In the genomic region with DNA sequence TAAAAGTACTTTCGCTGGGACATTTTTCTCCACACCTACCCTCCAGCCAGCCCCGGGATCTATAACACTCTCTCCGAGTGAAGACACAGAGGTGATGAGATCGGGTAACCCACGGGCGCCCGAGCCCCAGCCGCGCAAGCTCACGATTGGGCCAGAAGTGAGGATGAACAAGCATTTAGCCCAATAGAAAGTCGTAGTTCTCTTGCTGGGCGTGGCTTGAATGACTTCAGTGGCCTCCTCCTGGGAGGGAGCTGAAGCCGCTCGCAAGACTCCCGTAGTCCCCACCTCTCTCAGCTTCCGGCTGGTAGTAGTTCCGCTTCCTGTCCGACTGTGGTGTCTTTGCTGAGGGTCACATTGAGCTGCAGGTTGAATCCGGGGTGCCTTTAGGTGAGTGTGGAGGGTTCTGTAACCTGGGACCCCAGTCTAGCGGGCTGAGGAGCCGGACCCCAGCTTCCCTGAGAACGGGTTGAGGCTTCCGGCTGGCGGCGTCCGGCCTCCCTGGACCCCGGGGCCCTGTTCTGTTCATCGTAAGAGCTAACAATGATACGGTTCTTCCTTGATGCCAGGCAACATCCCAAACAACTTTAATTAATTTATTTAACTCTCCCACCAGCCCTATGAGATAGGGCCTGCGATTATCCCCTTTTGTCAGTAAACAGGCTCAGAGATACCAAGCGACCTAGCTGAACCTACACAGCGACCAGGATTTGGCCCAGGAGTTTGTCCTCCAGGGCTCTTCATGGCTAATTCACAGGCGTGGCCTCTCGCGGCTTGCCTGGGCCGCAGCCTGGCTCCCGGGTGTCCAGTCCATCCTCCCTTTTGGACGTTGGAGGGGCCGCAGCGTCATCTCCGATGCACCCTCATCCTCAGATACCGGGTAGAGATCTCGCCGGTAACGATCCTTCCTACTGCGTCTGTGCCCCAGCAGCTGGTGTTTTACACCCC, we compare ENCODE assay signal across 8 cellular contexts. TPM values are rescaled to one million over a fixed set of nuclear protein-coding genes. Genes with fewer than 3 reads are reported as not detected.
DNase-seq lines count a peak whose midpoint lies in the region; ATAC-seq and TF ChIP-seq lines count a peak whose summit lies in the region.

COX6B1 (plus strand) TSS at position 307 of the 945 bp plus-strand sequence. CDS start 2,921 bp downstream, outside the sequence.

- H3K79me2 ChIP-seq in DND-41 (ENCODE audit: insufficient read depth, low read length): peaks cover 36% of the 10 kb centered on the region
- peaks cover 16% of the 10 kb centered on the region for H3K79me2 ChIP-seq in fibroblast of lung (ENCODE audit: control insufficient read depth, insufficient read depth, low read length)

- H3K4me3 ChIP-seq in DND-41 (ENCODE audit: low read depth in 1 of 2, low read length in 2 of 2): peak within 1 kb of the TSS; percentile 90 to 92
- H3K4me3 ChIP-seq in LNCaP clone FGC (ENCODE audit: low read depth, low read length): peak within 1 kb of the TSS; percentile 81
- H3K4me3 ChIP-seq in fibroblast of lung (replicated peaks in 1 of 4; ENCODE audit: control extremely low read depth in 1 of 4, insufficient read depth in 1 of 4, low read depth in 3 of 4, low read length in 4 of 4): peak within 1 kb of the TSS; percentile 50 to 92 (median 78)

- no peaks in the 10 kb centered on the region for H3K27me3 Mint-ChIP-seq in activated T-helper 17 cell treated with anti-CD3 and anti-CD28 coated beads, Interleukin-2, amount 50 U/mL, for 72 hours
- H3K27me3 Mint-ChIP-seq in naive thymus-derived CD8-positive, alpha-beta T cell: no peaks in the 10 kb centered on the region

- CTCF ChIA-PET in RWPE1 (lab: Yijun Ruan, JAX): interaction anchor here (0.5 kb wide), 1 partner anchor 1716 kb away, joined by 4 read pairs; no protein-coding TSS in a partner anchor

- H3K4me2 ChIP-seq in DND-41 (ENCODE audit: insufficient read depth, low read length) (peak within 1 kb of the TSS; percentile 94), fibroblast of lung (ENCODE audit: extremely low read depth, insufficient read depth, low read length) (peak within 1 kb of the TSS; percentile 96)

- TF ChIP-seq CTCF in DND-41 (IDR thresholded peaks at IDR 0.05; ENCODE audit: borderline replicate concordance, extremely low read depth, low read length, poor library complexity, severe bottlenecking) (no peak), LNCaP clone FGC (IDR thresholded peaks at IDR 0.05; ENCODE audit: control insufficient read depth, extremely low read depth, insufficient read depth) (no peak), RWPE1 (conservative IDR thresholded peaks at IDR 0.05; ENCODE audit: low read depth) (no peak), fibroblast of lung (conservative IDR thresholded peaks at IDR 0.05 in 1 of 2, IDR thresholded peaks at IDR 0.05 in 1 of 2; ENCODE audit: low read depth in 1 of 2, low read length in 2 of 2) (no peak)

- H2AFZ ChIP-seq in DND-41 (ENCODE audit: low read depth, low read length) (peak within 1 kb of the TSS; percentile 87), fibroblast of lung (ENCODE audit: low read length) (peak within 1 kb of the TSS; percentile 9)

- H3K9me3 ChIP-seq in DND-41 (ENCODE audit: insufficient read depth, low read length, severe bottlenecking): no peaks in the 10 kb centered on the region
- no peaks in the 10 kb centered on the region for H3K9me3 ChIP-seq in fibroblast of lung (ENCODE audit: control insufficient read depth, insufficient read depth, low read depth, low read length)

- DNase-seq in DND-41 (peak; percentile 97), GOT3 (lab: John Stamatoyannopoulos, UW) (peak; percentile 83), LNCaP clone FGC (ENCODE audit: low read depth) (peak; percentile 95), RWPE1 (ENCODE audit: low spot score) (peak; percentile 98), fibroblast of lung (ENCODE audit: low read depth in 2 of 2) (peak; percentile 96 to 97)
- peak; percentile 75 to 96 (median 92) for DNase-seq in naive thymus-derived CD8-positive, alpha-beta T cell
- peak; percentile 71 to 92 (median 90) for DNase-seq in stimulated activated naive CD4-positive, alpha-beta T cell (lab: John Stamatoyannopoulos, UW)

- peaks cover 7% of the 10 kb centered on the region; the same call in 1 of the 2 replicates for H4K20me1 ChIP-seq in DND-41 (ENCODE audit: insufficient read depth, low read length)
- H4K20me1 ChIP-seq in fibroblast of lung (ENCODE audit: control insufficient read depth, extremely low read depth, insufficient read depth, low read length): no peaks in the 10 kb centered on the region

- POLR2A ChIA-PET in RWPE1 (lab: Yijun Ruan, JAX; ENCODE audit: low non-redundant PET): interaction anchor here (0.5 to 0.7 kb wide), 2 partner anchors 11 to 44 kb away, joined by 3 to 8 read pairs; no protein-coding TSS in a partner anchor
- POLR2A ChIA-PET in naive thymus-derived CD8-positive, alpha-beta T cell (lab: Charles Lee): interaction anchor here (0.6 to 2.0 kb wide), 14 partner anchors 10 to 467 kb away, joined by 3 to 13 read pairs (median 4); partner anchors contain the start of genes HAUS5, LIN37, POLR2I and PSENEN

- H3K9me3 Mint-ChIP-seq in activated T-helper 17 cell treated with anti-CD3 and anti-CD28 coated beads, Interleukin-2, amount 50 U/mL, for 72 hours: no peaks in the 10 kb centered on the region
- no peaks in the 10 kb centered on the region for H3K9me3 Mint-ChIP-seq in naive thymus-derived CD8-positive, alpha-beta T cell

- H3K36me3 ChIP-seq in DND-41 (ENCODE audit: insufficient read depth, low read length) (peaks cover 21% of the 10 kb centered on the region), fibroblast of lung (ENCODE audit: control insufficient read depth, insufficient read depth, low read length) (no peaks in the 10 kb centered on the region)

- ATAC-seq in DND-41 (ENCODE audit: insufficient read depth, low read depth): peak; percentile 75
- peak; percentile 73 for ATAC-seq in activated T-helper 17 cell treated with anti-CD3 and anti-CD28 coated beads, Interleukin-2, amount 50 U/mL, for 72 hours (replicated peaks)
- peak; percentile 74 to 77 for ATAC-seq in naive thymus-derived CD8-positive, alpha-beta T cell

- H3K36me3 Mint-ChIP-seq in activated T-helper 17 cell treated with anti-CD3 and anti-CD28 coated beads, Interleukin-2, amount 50 U/mL, for 72 hours (ENCODE audit: low read depth): peaks cover 48% of the 10 kb centered on the region
- H3K36me3 Mint-ChIP-seq in naive thymus-derived CD8-positive, alpha-beta T cell: peaks cover 0 to 28% (median 0%) of the 10 kb centered on the region in 3 donors

- H3K27me3 ChIP-seq in DND-41 (ENCODE audit: insufficient read depth, low read length, poor library complexity) (no peaks in the 10 kb centered on the region), fibroblast of lung (ENCODE audit: control insufficient read depth, insufficient read depth, low read length) (no peaks in the 10 kb centered on the region)

- H3K4me3 Mint-ChIP-seq in activated T-helper 17 cell treated with anti-CD3 and anti-CD28 coated beads, Interleukin-2, amount 50 U/mL, for 72 hours: peak within 1 kb of the TSS; percentile 95
- H3K4me3 Mint-ChIP-seq in naive thymus-derived CD8-positive, alpha-beta T cell: peak within 1 kb of the TSS; percentile 93 to 100 (median 98)

- H3K27ac ChIP-seq in DND-41 (ENCODE audit: low read length): peak within 1 kb of the TSS; percentile 88
- peak within 1 kb of the TSS; percentile 80 for H3K27ac ChIP-seq in RWPE1
- H3K27ac ChIP-seq in fibroblast of lung (ENCODE audit: insufficient read depth, low read length): peak within 1 kb of the TSS; percentile 53

- H3K4me1 ChIP-seq in DND-41 (ENCODE audit: insufficient read depth, low read length) (peaks cover 65% of the 10 kb centered on the region), fibroblast of lung (ENCODE audit: control insufficient read depth, extremely low read depth, insufficient read depth, low read length) (peaks cover 4% of the 10 kb centered on the region)

- peak within 1 kb of the TSS; percentile 74 for H3K9ac ChIP-seq in DND-41 (ENCODE audit: low read depth, low read length)
- peak within 1 kb of the TSS; percentile 52 for H3K9ac ChIP-seq in fibroblast of lung (ENCODE audit: insufficient read depth, low read length)

- H3K27ac Mint-ChIP-seq in activated T-helper 17 cell treated with anti-CD3 and anti-CD28 coated beads, Interleukin-2, amount 50 U/mL, for 72 hours: peak within 1 kb of the TSS; percentile 95
- peak within 1 kb of the TSS; percentile 87 to 98 (median 96) for H3K27ac Mint-ChIP-seq in naive thymus-derived CD8-positive, alpha-beta T cell

- H3K4me1 Mint-ChIP-seq in activated T-helper 17 cell treated with anti-CD3 and anti-CD28 coated beads, Interleukin-2, amount 50 U/mL, for 72 hours: peaks cover 6% of the 10 kb centered on the region
- H3K4me1 Mint-ChIP-seq in naive thymus-derived CD8-positive, alpha-beta T cell: peaks cover 19 to 64% (median 47%) of the 10 kb centered on the region in 4 donors

RNA-seq across cellular contexts. Expression of gene COX6B1, which starts in this region (rescaled TPM):
- 100 to 1,000 TPM; 331 to 427 TPM for total RNA-seq in activated T-helper 17 cell treated with anti-CD3 and anti-CD28 coated beads, Interleukin-2, amount 50 U/mL, for 72 hours
- total RNA-seq in fibroblast of lung: 194 and 279 TPM in 2 replicates
- 382 and 499 TPM in 2 replicates for polyA plus RNA-seq in fibroblast of lung
- polyA plus RNA-seq in fibroblast of lung (2012): 591 and 688 TPM in 2 replicates
- 460 and 636 TPM in 2 replicates for polyA minus RNA-seq in fibroblast of lung (ENCODE audit: low replicate concordance)
- 100 to 1,000 TPM; 197 to 212 TPM for total RNA-seq in naive thymus-derived CD8-positive, alpha-beta T cell
- polyA plus RNA-seq in naive thymus-derived CD8-positive, alpha-beta T cell: 100 to 1,000 TPM; 824 to 920 (median 852) TPM

Comparison
In these comparisons a context has a peak if more than half of its experiments do, and no peak if none do; other contexts are left out.
1. Peak in every context shown above with its lines: DNase-seq, ATAC-seq, H3K4me3 ChIP-seq and H3K27ac ChIP-seq.